ENCODE assay signal across 8 cellular contexts in the genomic region with DNA sequence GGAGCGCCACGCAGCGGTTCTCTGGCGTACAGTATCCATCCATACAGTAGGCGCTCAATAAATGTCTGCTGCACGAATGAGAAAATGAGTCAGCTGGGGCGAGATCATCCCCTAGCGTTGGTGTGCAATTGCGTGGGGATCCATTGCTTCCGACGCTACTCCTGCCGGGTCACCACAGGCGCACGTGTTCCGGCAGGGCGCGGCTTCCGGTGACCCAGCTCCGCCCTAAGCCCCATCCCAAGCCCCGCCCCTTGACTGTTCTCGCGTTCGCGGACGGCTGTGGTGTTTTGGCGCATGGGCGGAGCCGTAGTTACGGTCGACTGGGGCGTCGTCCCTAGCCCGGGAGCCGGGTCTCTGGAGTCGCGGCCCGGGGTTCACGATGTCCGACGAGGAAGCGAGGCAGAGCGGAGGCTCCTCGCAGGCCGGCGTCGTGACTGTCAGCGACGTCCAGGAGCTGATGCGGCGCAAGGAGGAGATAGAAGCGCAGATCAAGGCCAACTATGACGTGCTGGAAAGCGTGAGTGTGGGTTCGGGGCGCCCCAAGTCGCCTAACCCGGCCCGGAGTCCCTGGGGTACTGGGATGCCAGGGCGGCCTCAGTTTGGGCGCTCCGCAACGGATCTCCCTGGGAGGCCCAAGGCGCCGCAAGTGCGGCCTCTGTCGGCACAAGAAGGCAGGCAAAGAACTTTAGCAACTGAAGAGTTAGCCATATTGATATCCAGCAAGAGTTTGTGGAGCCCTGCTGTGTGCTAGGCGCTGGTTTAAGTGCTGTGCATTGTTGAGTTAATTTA. TPM values are rescaled to one million over a fixed set of nuclear protein-coding genes. Genes with fewer than 3 reads are reported as not detected.
DNase-seq lines count a peak whose midpoint lies in the region; ATAC-seq and TF ChIP-seq lines count a peak whose summit lies in the region.

A gene with protein sequence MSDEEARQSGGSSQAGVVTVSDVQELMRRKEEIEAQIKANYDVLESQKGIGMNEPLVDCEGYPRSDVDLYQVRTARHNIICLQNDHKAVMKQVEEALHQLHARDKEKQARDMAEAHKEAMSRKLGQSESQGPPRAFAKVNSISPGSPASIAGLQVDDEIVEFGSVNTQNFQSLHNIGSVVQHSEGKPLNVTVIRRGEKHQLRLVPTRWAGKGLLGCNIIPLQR (plus strand): TSS at position 313 of the 789 bp plus-strand sequence. CDS start 67 bp downstream, at position 380.

- peaks cover 7 to 42% (median 18%) of the 10 kb centered on the region in 3 donors for H3K4me1 ChIP-seq in gastroesophageal sphincter

- H3K4me3 Mint-ChIP-seq in activated naive CD4-positive, alpha-beta T cell treated with anti-CD3 and anti-CD28 coated beads, Interleukin-2, amount 10 ng/mL, durations not matched to agents 7 days and 5 days, result peak within 1 kb of the TSS; percentile 93

- TF ChIP-seq POLR2A in NB4 (IDR thresholded peaks at IDR 0.05; ENCODE audit: extremely low read depth, insufficient read length) (peak; percentile 81), gastroesophageal sphincter (IDR thresholded peaks at IDR 0.05) (peak; percentile 70 to 73)

- DNase-seq in GM10248 (ENCODE audit: extremely low spot score) (peak; percentile 99), NB4 (ENCODE audit: low read depth) (peak; percentile 100), SK-N-MC (ENCODE audit: low read depth, low spot score) (peak; percentile 87), non-pigmented ciliary epithelial cell (ENCODE audit: low read depth) (peak; percentile 89), superior temporal gyrus (ENCODE audit: extremely low spot score) (peak; percentile 96)
- peak; percentile 98 for DNase-seq in activated naive CD4-positive, alpha-beta T cell treated with anti-CD3 and anti-CD28 coated beads, Interleukin-2, amount 10 ng/mL, durations not matched to agents 7 days and 5 days

- peaks cover 45% of the 10 kb centered on the region for H3K4me1 Mint-ChIP-seq in activated naive CD4-positive, alpha-beta T cell treated with anti-CD3 and anti-CD28 coated beads, Interleukin-2, amount 10 ng/mL, durations not matched to agents 7 days and 5 days

- ATAC-seq in HG02571 (IDR thresholded peaks at IDR 0.05; ENCODE audit: unreplicated experiment) (peak; percentile 82), gastroesophageal sphincter (peak; percentile 99)

- TF ChIP-seq CTCF in GM10248 (IDR thresholded peaks at IDR 0.05; ENCODE audit: control extremely low read depth, extremely low read depth, low read depth, missing control alignments) (peak; percentile 66), NB4 (IDR thresholded peaks at IDR 0.05; ENCODE audit: low read depth, low read length) (peak; percentile 93), gastroesophageal sphincter (IDR thresholded peaks at IDR 0.05) (peak; percentile 67 to 76 (median 73))

- H3K36me3 ChIP-seq in SK-N-MC (ENCODE audit: insufficient read depth, low read length) (peaks cover 6% of the 10 kb centered on the region), gastroesophageal sphincter (peaks cover 0 to 32% of the 10 kb centered on the region in 2 donors)

- peaks cover 7% of the 10 kb centered on the region for H3K27me3 ChIP-seq in gastroesophageal sphincter

- H3K27ac ChIP-seq in SK-N-MC, result peak within 1 kb of the TSS; percentile 84
- H3K27ac ChIP-seq in gastroesophageal sphincter, result peak within 1 kb of the TSS; percentile 92 to 93 (median 92)

- H3K9me3 ChIP-seq in SK-N-MC (ENCODE audit: low read depth, low read length) (no peaks in the 10 kb centered on the region), gastroesophageal sphincter (no peaks in the 10 kb centered on the region)

- WGBS in gastroesophageal sphincter (ENCODE audit: low coverage in 1 of 2), 2 donors, result 3 to 8% methylated on average over 8 to 9 of the region's 67 CpGs

- TF ChIP-seq EP300 in gastroesophageal sphincter (IDR thresholded peaks at IDR 0.05), result no peak

- peak within 1 kb of the TSS; percentile 99 for H3K27ac Mint-ChIP-seq in activated naive CD4-positive, alpha-beta T cell treated with anti-CD3 and anti-CD28 coated beads, Interleukin-2, amount 10 ng/mL, durations not matched to agents 7 days and 5 days

- peaks cover 6% of the 10 kb centered on the region for H3K27me3 Mint-ChIP-seq in activated naive CD4-positive, alpha-beta T cell treated with anti-CD3 and anti-CD28 coated beads, Interleukin-2, amount 10 ng/mL, durations not matched to agents 7 days and 5 days

- no peaks in the 10 kb centered on the region for H3K9me3 Mint-ChIP-seq in activated naive CD4-positive, alpha-beta T cell treated with anti-CD3 and anti-CD28 coated beads, Interleukin-2, amount 10 ng/mL, durations not matched to agents 7 days and 5 days

- H3K4me3 ChIP-seq in NB4 (ENCODE audit: low read depth, low read length), result peak within 1 kb of the TSS; percentile 92
- peak within 1 kb of the TSS; percentile 95 for H3K4me3 ChIP-seq in SK-N-MC
- H3K4me3 ChIP-seq in gastroesophageal sphincter, result peak within 1 kb of the TSS; percentile 67 to 86

- CTCF ChIA-PET in GM10248 (lab: Yijun Ruan, JAX), result interaction anchor here (0.7 to 7.8 kb wide), 20 partner anchors 9 to 166 kb away, joined by 3 to 102 read pairs (median 4); a partner anchor contains a TSS
- CTCF ChIA-PET in activated naive CD4-positive, alpha-beta T cell treated with anti-CD3 and anti-CD28 coated beads, Interleukin-2, amount 10 ng/mL, durations not matched to agents 7 days and 5 days (lab: Charles Lee), result interaction anchor here (0.6 to 4.3 kb wide), 18 partner anchors 11 to 583 kb away, joined by 3 to 76 read pairs (median 4); a partner anchor contains a TSS

- H3K9ac ChIP-seq in SK-N-MC (ENCODE audit: insufficient read length), result peak within 1 kb of the TSS; percentile 92

- H3K36me3 Mint-ChIP-seq in activated naive CD4-positive, alpha-beta T cell treated with anti-CD3 and anti-CD28 coated beads, Interleukin-2, amount 10 ng/mL, durations not matched to agents 7 days and 5 days, result peaks cover 11% of the 10 kb centered on the region

- POLR2A ChIA-PET in GM10248 (lab: Yijun Ruan, JAX), result interaction anchor here (0.8 to 1.2 kb wide), 3 partner anchors 29 to 94 kb away, joined by 3 to 4 read pairs (median 4); a partner anchor contains a TSS

RNA-seq across cellular contexts. Expression of the gene that starts here (rescaled TPM):
- total RNA-seq in gastroesophageal sphincter, result 10 to 100 TPM; 54.8 to 79.5 (median 70.7) TPM

Comparison
In these comparisons a context has a peak if more than half of its experiments do, and no peak if none do; other contexts are left out.
1. Peak in every context shown above with its lines: DNase-seq, ATAC-seq, H3K4me3 ChIP-seq and H3K27ac ChIP-seq.